In genomic region chr17:68759343-68760140, GRCh38 we compare ENCODE assay signal across 1 cellular context.
TF ChIP-seq lines count a peak whose summit lies in the region.

No MANE protein-coding gene starts in this region.

TF ChIP-seq in HEK293, 187 proteins besides CTCF, POLR2A, EP300 and RAD21 (continued from another document):
- peak; percentile 54 for TF ChIP-seq PRDM10 (tag by site-specific recombination; IDR thresholded peaks at IDR 0.05)
